ENCODE assay signal across 14 cellular contexts in genomic region chr10:121525276-121526039, GRCh38.
DNase-seq lines count a peak whose midpoint lies in the region; ATAC-seq and TF ChIP-seq lines count a peak whose summit lies in the region.
"Had no signal": no experiment of that assay in that cellular context is flagged by ENCODE, and none has a peak within 500 bp of the region (broad histone marks: within the 10 kb centered on the region; RNA-seq: fewer than 3 reads in every experiment).

No MANE protein-coding gene starts in this region.

- TF ChIP-seq CTCF in HEK293 (tag by site-specific recombination; IDR thresholded peaks at IDR 0.05) = no peak

- H4K91ac ChIP-seq in mesenchymal stem cell (ENCODE audit: low read length) = no peak overlapping the region

- peaks cover 0 to 4% of the 10 kb centered on the region in 2 experiments for H3K27me3 ChIP-seq in mesenchymal stem cell (ENCODE audit: control insufficient read depth in 1 of 2, insufficient read depth in 1 of 2, low read length in 2 of 2)
- H3K27me3 ChIP-seq: BLaER1, gastrocnemius medialis had no signal

- no peak overlapping the region for H2BK120ac ChIP-seq in mesenchymal stem cell (ENCODE audit: low read depth, low read length)

- H3K4me2 ChIP-seq in mesenchymal stem cell (ENCODE audit: low read length, poor library complexity, severe bottlenecking) = no peak overlapping the region

- H3K14ac ChIP-seq in mesenchymal stem cell (ENCODE audit: low read length in 2 of 2) = no peak overlapping the region

- CTCF ChIA-PET in HEK293 (lab: Yijun Ruan, JAX) = no interaction called here

- H2BK12ac ChIP-seq in mesenchymal stem cell (ENCODE audit: low read length in 2 of 2) = no peak overlapping the region

- no peak overlapping the region for H2BK5ac ChIP-seq in mesenchymal stem cell (ENCODE audit: low read depth, low read length, poor library complexity, severe bottlenecking)

- POLR2A ChIA-PET in HEK293 (lab: Yijun Ruan, JAX) = no interaction called here

- H3K27ac ChIP-seq in HEK293 (ENCODE audit: extremely low read depth, low read depth, low read length) = peak overlapping the region; percentile 28
- H3K27ac ChIP-seq in cingulate gyrus (ENCODE audit: low read depth, low read length) = peak overlapping the region; percentile 98
- peak overlapping the region; percentile 6 for H3K27ac ChIP-seq in mesenchymal stem cell (ENCODE audit: low read length, poor library complexity, severe bottlenecking)
- H3K27ac ChIP-seq: BLaER1, gastrocnemius medialis, HL-60 had no signal

- DNase-seq in mesenchymal stem cell (no peak), superior temporal gyrus (ENCODE audit: extremely low spot score) (peak; percentile 70), epidermal melanocyte (ENCODE audit: insufficient read length, low spot score) (no peak), middle frontal gyrus (ENCODE audit: extremely low spot score, low spot score) (no peak)
- DNase-seq: activated B cell treated with CpG ODN at 0.5 μM for 24 hours; activated T-cell treated with anti-CD3 and anti-CD28 coated beads, Interleukin-2, amount 50 U/mL, for 24 hours; gastrocnemius medialis; NCI-H2227 treated with DMSO at 0.1 percent for 48 hours had no signal

- H3K9me3 ChIP-seq in HEK293 (ENCODE audit: control insufficient read depth, insufficient read depth, low read depth, low read length) (no peaks in the 10 kb centered on the region), mesenchymal stem cell (ENCODE audit: control insufficient read depth, low read length) (no peaks in the 10 kb centered on the region)
- H3K9me3 ChIP-seq: BLaER1, gastrocnemius medialis had no signal

- H3K4me1 ChIP-seq in HEK293 (ENCODE audit: control insufficient read depth, insufficient read depth, low read length) = peaks cover 41% of the 10 kb centered on the region
- H3K4me1 ChIP-seq in mesenchymal stem cell (ENCODE audit: control insufficient read depth, insufficient read depth, low read depth, low read length) = peaks cover 20% of the 10 kb centered on the region
- H3K4me1 ChIP-seq: gastrocnemius medialis had no signal

- WGBS in mesenchymal stem cell = 53% methylated on average over 14 of the region's 14 CpGs

- H3K4me3 ChIP-seq in HEK293 (ENCODE audit: low read depth, low read length) (no peak overlapping the region), mesenchymal stem cell (ENCODE audit: insufficient read depth in 1 of 2, low read depth in 1 of 2, low read length in 2 of 2) (no peak overlapping the region)
- H3K4me3 ChIP-seq: BLaER1, gastrocnemius medialis had no signal

- H3K9ac ChIP-seq in mesenchymal stem cell (ENCODE audit: low read length) = no peak overlapping the region
- H3K9ac ChIP-seq: BLaER1 had no signal

- H3K36me3 ChIP-seq in HEK293 (ENCODE audit: control insufficient read depth in 2 of 2, insufficient read depth in 1 of 2, low read length in 2 of 2) = no peaks in the 10 kb centered on the region
- no peaks in the 10 kb centered on the region for H3K36me3 ChIP-seq in mesenchymal stem cell (ENCODE audit: control insufficient read depth in 1 of 2, insufficient read depth in 2 of 2, low read depth in 1 of 2, low read length in 2 of 2)
- H3K36me3 ChIP-seq: BLaER1, gastrocnemius medialis had no signal

- no peak overlapping the region for H2BK15ac ChIP-seq in mesenchymal stem cell (ENCODE audit: low read depth, poor library complexity, severe bottlenecking)

- no peak overlapping the region for H2AFZ ChIP-seq in mesenchymal stem cell (ENCODE audit: low read depth, low read length)

- no peak overlapping the region for H3K4ac ChIP-seq in mesenchymal stem cell (ENCODE audit: low read depth in 1 of 2, low read length in 2 of 2)

- no peak overlapping the region for H3K23ac ChIP-seq in mesenchymal stem cell (ENCODE audit: low read length in 2 of 2)

- no peak for ATAC-seq in SK-N-SH treated with all-trans-retinoic acid at 6 μM for 48 hours
- ATAC-seq in GM19023 (IDR thresholded peaks at IDR 0.05; ENCODE audit: unreplicated experiment) = no peak
- ATAC-seq: gastrocnemius medialis had no signal

- H4K8ac ChIP-seq in mesenchymal stem cell (ENCODE audit: low read length) = no peak overlapping the region

- H2AK5ac ChIP-seq in mesenchymal stem cell (ENCODE audit: low read length, severe bottlenecking) = peak overlapping the region; percentile 97

- no peak overlapping the region for H3K18ac ChIP-seq in mesenchymal stem cell (ENCODE audit: low read depth in 1 of 2, low read length in 2 of 2)

- no peaks in the 10 kb centered on the region for H3K79me1 ChIP-seq in mesenchymal stem cell (replicated peaks; ENCODE audit: low read length, poor library complexity, severe bottlenecking)

TF ChIP-seq in HEK293, 187 proteins besides CTCF, POLR2A, EP300 and RAD21 (continues in another document):
- no peak for TF ChIP-seq ZSCAN4 (tag by site-specific recombination; IDR thresholded peaks at IDR 0.05)
- peak; percentile 28; the same call in 1 of the 2 replicates for TF ChIP-seq MZF1 (tag by site-specific recombination; IDR thresholded peaks at IDR 0.05; ENCODE audit: borderline replicate concordance)
- TF ChIP-seq BCL11B (tag by site-specific recombination; IDR thresholded peaks at IDR 0.05; ENCODE audit: low read depth) = no peak
- TF ChIP-seq ZNF664 (tag by site-specific recombination; IDR thresholded peaks at IDR 0.05) = 0 out of 2 replicates have a peak, but pooled peaks have one; percentile 23
- TF ChIP-seq ZNF548 (tag by site-specific recombination; IDR thresholded peaks at IDR 0.05) = no peak
- TF ChIP-seq PRDM6 (tag by site-specific recombination; IDR thresholded peaks at IDR 0.05) = peak; percentile 76
- TF ChIP-seq ZSCAN16 (tag by site-specific recombination; IDR thresholded peaks at IDR 0.05) = peak; percentile 99
- peak; percentile 36; the same call in 1 of the 2 replicates for TF ChIP-seq ZNF16 (tag by site-specific recombination; IDR thresholded peaks at IDR 0.05; ENCODE audit: low read depth)
- 0 out of 2 replicates have a peak, but pooled peaks have one; percentile 22 for TF ChIP-seq ZXDB (tag by site-specific recombination; IDR thresholded peaks at IDR 0.05)

TF ChIP-seq in SK-N-SH treated with all-trans-retinoic acid at 6 μM for 48 hours, 23 proteins besides CTCF, POLR2A, EP300 and RAD21:
- TF ChIP-seq ARNTL (CRISPR knock-in tag; IDR thresholded peaks at IDR 0.05; ENCODE audit: borderline replicate concordance, low read depth) = no peak
- no peak for TF ChIP-seq ZNF70 (CRISPR knock-in tag; IDR thresholded peaks at IDR 0.05)
- TF ChIP-seq GLIS3 (CRISPR knock-in tag; IDR thresholded peaks at IDR 0.05) = no peak
- TF ChIP-seq CSRNP3 (CRISPR knock-in tag; IDR thresholded peaks at IDR 0.05) = no peak
- TF ChIP-seq CREB5 (CRISPR knock-in tag; IDR thresholded peaks at IDR 0.05; ENCODE audit: low read depth) = no peak
- TF ChIP-seq PPARA (CRISPR knock-in tag; IDR thresholded peaks at IDR 0.05; ENCODE audit: borderline replicate concordance) = no peak
- no peak for TF ChIP-seq ZC3H10 (CRISPR knock-in tag; IDR thresholded peaks at IDR 0.05)
- TF ChIP-seq TOX (CRISPR knock-in tag; IDR thresholded peaks at IDR 0.05; ENCODE audit: borderline replicate concordance) = no peak
- TF ChIP-seq TCF4 (CRISPR knock-in tag; IDR thresholded peaks at IDR 0.05; ENCODE audit: borderline replicate concordance) = no peak

Comparison
In these comparisons a context has a peak if more than half of its experiments do, and no peak if none do; other contexts are left out.
1. H3K27ac ChIP-seq: peak in every context shown above with its lines; median percentile 98 in cingulate gyrus; 28 in HEK293; 6 in mesenchymal stem cell.